ENCODE assay signal across 21 cellular contexts in genomic region chr17:83129676-83130075, GRCh38. TPM values are rescaled to one million over a fixed set of nuclear protein-coding genes. Genes with fewer than 3 reads are reported as not detected.
DNase-seq lines count a peak whose midpoint lies in the region; ATAC-seq and TF ChIP-seq lines count a peak whose summit lies in the region.
"Had no signal": no experiment of that assay in that cellular context is flagged by ENCODE, and none has a peak within 500 bp of the region (broad histone marks: within the 10 kb centered on the region; RNA-seq: fewer than 3 reads in every experiment).

No MANE protein-coding gene starts in this region.

- TF ChIP-seq EP300 in suprapubic skin (IDR thresholded peaks at IDR 0.05), result no peak

- H3K4me2 ChIP-seq in neuronal stem cell (ENCODE audit: insufficient read depth, low read length, poor library complexity, severe bottlenecking), result no peak overlapping the region
- H3K4me2 ChIP-seq: KMS-11, PC-9 had no signal

- peak overlapping the region; percentile 29 for H3K27ac Mint-ChIP-seq in neural crest cell (ENCODE audit: unreplicated experiment)

- no peak overlapping the region for H3K9ac ChIP-seq in neuronal stem cell (ENCODE audit: low read depth, low read length, poor library complexity)
- H3K9ac ChIP-seq: KMS-11 had no signal

- no peaks in the 10 kb centered on the region for H3K4me1 Mint-ChIP-seq in neural crest cell

- peaks cover 11% of the 10 kb centered on the region for H3K27me3 Mint-ChIP-seq in neural crest cell (ENCODE audit: low read depth)

- no peaks in the 10 kb centered on the region for H3K36me3 Mint-ChIP-seq in neural crest cell (ENCODE audit: low read depth)

- H2BK12ac ChIP-seq in neuronal stem cell (ENCODE audit: low read length), result no peak overlapping the region

- H4K91ac ChIP-seq in neuronal stem cell (ENCODE audit: low read depth, low read length, poor library complexity), result no peak overlapping the region

- H3K14ac ChIP-seq in neuronal stem cell (ENCODE audit: low read length), result no peak overlapping the region

- H4K8ac ChIP-seq in neuronal stem cell (ENCODE audit: low read depth, low read length), result no peak overlapping the region

- H2BK120ac ChIP-seq in neuronal stem cell (ENCODE audit: low read depth, low read length), result no peak overlapping the region

- ATAC-seq in Right ventricle myocardium superior (ENCODE audit: poor library complexity) (no peak), GM21447 (IDR thresholded peaks at IDR 0.05; ENCODE audit: unreplicated experiment) (no peak)

- H3K4me3 ChIP-seq in right atrium auricular region (no peak overlapping the region), coronary artery (no peak overlapping the region), suprapubic skin (no peak overlapping the region), neuronal stem cell (ENCODE audit: low read length in 2 of 2) (peak overlapping the region in 1 of 2 donors; percentile 48)
- H3K4me3 ChIP-seq: PC-9 had no signal

- DNase-seq in Right ventricle myocardium superior (peak; percentile 12), right atrium auricular region (ENCODE audit: low spot score) (no peak), coronary artery (ENCODE audit: low spot score) (peak; percentile 66), neural crest cell (ENCODE audit: low read depth, low spot score) (no peak), suprapubic skin (ENCODE audit: low spot score in 2 of 2) (peak; percentile 43 to 50), HEK293T (ENCODE audit: extremely low spot score) (no peak), neuronal stem cell (ENCODE audit: low spot score) (no peak)
- DNase-seq: Calu3, DMS79 treated with DMSO at 0.1 percent for 48 hours, GF-D8, GOT3, HCEC 1CT, MM.1S, NCI-H2029 treated with DMSO at 0.1 percent for 48 hours, NCI-H2227 treated with DMSO at 0.1 percent for 48 hours, NCI-H526 treated with DMSO at 0.1 percent for 48 hours, PC-9, RPMI8226, SHP77 treated with DMSO at 0.1 percent for 48 hours had no signal

- H2AFZ ChIP-seq in neuronal stem cell (ENCODE audit: low read length), result no peak overlapping the region
- H2AFZ ChIP-seq: PC-9 had no signal

- H3K4ac ChIP-seq in neuronal stem cell (ENCODE audit: low read length), result no peak overlapping the region

- TF ChIP-seq CTCF in right atrium auricular region (IDR thresholded peaks at IDR 0.05), result no peak
- no peak for TF ChIP-seq CTCF in coronary artery (IDR thresholded peaks at IDR 0.05)
- TF ChIP-seq CTCF in neural crest cell (conservative IDR thresholded peaks at IDR 0.05), result no peak
- no peak for TF ChIP-seq CTCF in suprapubic skin (IDR thresholded peaks at IDR 0.05)

- POLR2A ChIA-PET in HEK293T (lab: Yijun Ruan, JAX), result no interaction called here

- intact Hi-C loops in Right ventricle myocardium superior (cut with DNase I), result no loop called here

- H3K4me3 Mint-ChIP-seq in neural crest cell, result no peak overlapping the region

- H2AK5ac ChIP-seq in neuronal stem cell (ENCODE audit: low read depth, low read length), result no peak overlapping the region

- H3K27ac ChIP-seq in right atrium auricular region, result no peak overlapping the region
- no peak overlapping the region for H3K27ac ChIP-seq in coronary artery
- H3K27ac ChIP-seq in suprapubic skin, result no peak overlapping the region
- H3K27ac ChIP-seq in neuronal stem cell (replicated peaks; ENCODE audit: low read length), result no peak overlapping the region
- H3K27ac ChIP-seq: KMS-11, PC-9 had no signal

- TF ChIP-seq POLR2A in suprapubic skin (IDR thresholded peaks at IDR 0.05), result no peak

- H3K79me1 ChIP-seq in neuronal stem cell (ENCODE audit: low read depth, low read length), result no peaks in the 10 kb centered on the region

- H3K9me3 ChIP-seq in right atrium auricular region (no peaks in the 10 kb centered on the region), suprapubic skin (no peaks in the 10 kb centered on the region), neuronal stem cell (replicated peaks in 1 of 2; ENCODE audit: control insufficient read depth in 2 of 2, insufficient read depth in 1 of 2, low read depth in 1 of 2, low read length in 2 of 2) (peaks cover 0 to 8% of the 10 kb centered on the region in 2 donors)

- H3K27me3 ChIP-seq in right atrium auricular region (no peaks in the 10 kb centered on the region), suprapubic skin (peaks cover 11% of the 10 kb centered on the region), neuronal stem cell (ENCODE audit: control insufficient read depth in 3 of 3, insufficient read depth in 3 of 3, low read depth in 1 of 3, low read length in 3 of 3) (peaks cover 0 to 22% (median 0%) of the 10 kb centered on the region in 3 experiments)

- 94% methylated on average over 12 of the region's 12 CpGs for WGBS in suprapubic skin
- WGBS in neuronal stem cell (ENCODE audit: extremely low coverage in 2 of 2, insufficient read length in 2 of 2, insufficient replicate concordance in 1 of 2), 2 donors, result no CpG with 5 or more reads among the region's 12 CpGs

- H3K36me3 ChIP-seq in right atrium auricular region (no peaks in the 10 kb centered on the region), suprapubic skin (no peaks in the 10 kb centered on the region), neuronal stem cell (replicated peaks in 1 of 2; ENCODE audit: control insufficient read depth in 2 of 2, insufficient read depth in 2 of 2, low read length in 2 of 2) (no peaks in the 10 kb centered on the region)

- H2BK5ac ChIP-seq in neuronal stem cell (ENCODE audit: low read length), result no peak overlapping the region

- H3K4me1 ChIP-seq in right atrium auricular region (peaks cover 0 to 10% of the 10 kb centered on the region in 2 donors), suprapubic skin (peaks cover 18% of the 10 kb centered on the region), neuronal stem cell (ENCODE audit: control insufficient read depth in 2 of 2, insufficient read depth in 1 of 2, low read depth in 1 of 2, low read length in 2 of 2) (no peaks in the 10 kb centered on the region)

- H3K18ac ChIP-seq in neuronal stem cell (ENCODE audit: low read length), result no peak overlapping the region

- no peak overlapping the region for H2BK15ac ChIP-seq in neuronal stem cell (ENCODE audit: low read length)

- H3K9me3 Mint-ChIP-seq in neural crest cell, result no peaks in the 10 kb centered on the region

- CTCF ChIA-PET in HEK293T (lab: Yijun Ruan, JAX), result no interaction called here

- H3K23ac ChIP-seq in neuronal stem cell (ENCODE audit: low read depth, low read length, poor library complexity), result no peak overlapping the region

TF ChIP-seq in HEK293T, 16 proteins besides CTCF, POLR2A, EP300 and RAD21:
- TF ChIP-seq SP1 (IDR thresholded peaks at IDR 0.05) (no peak), PKNOX1 (IDR thresholded peaks at IDR 0.05) (no peak), FOXA1 (IDR thresholded peaks at IDR 0.05) (no peak), CTBP1 (IDR thresholded peaks at IDR 0.05; ENCODE audit: borderline replicate concordance) (no peak), ARNT (IDR thresholded peaks at IDR 0.05) (no peak), FOXM1 (IDR thresholded peaks at IDR 0.05; ENCODE audit: borderline replicate concordance) (no peak), ELF4 (IDR thresholded peaks at IDR 0.05) (no peak), SUZ12 (IDR thresholded peaks at IDR 0.05) (no peak), BHLHE40 (IDR thresholded peaks at IDR 0.05; ENCODE audit: borderline replicate concordance) (no peak), LEF1 (IDR thresholded peaks at IDR 0.05; ENCODE audit: borderline replicate concordance) (no peak), ZNF384 (IDR thresholded peaks at IDR 0.05) (no peak), HDGF (IDR thresholded peaks at IDR 0.05; ENCODE audit: borderline replicate concordance) (no peak), L3MBTL2 (conservative IDR thresholded peaks at IDR 0.05) (no peak), NFRKB (IDR thresholded peaks at IDR 0.05) (no peak), TARDBP (IDR thresholded peaks at IDR 0.05) (no peak), FOXK2 (IDR thresholded peaks at IDR 0.05) (no peak)

RNA-seq across cellular contexts. Expression of gene METRNL, which starts 50.3 kb away (rescaled TPM):
- 70.3 TPM for total RNA-seq in Right ventricle myocardium superior
- total RNA-seq in right atrium auricular region, result 100 to 1,000 TPM in 1 of 2 donors, 10 to 100 TPM in 1; 62.9 to 104 TPM
- 14.7 and 18.2 TPM in 2 replicates for total RNA-seq in neural crest cell
- total RNA-seq in suprapubic skin, result 100 to 1,000 TPM in 3 of 4 donors, 10 to 100 TPM in 1; 59.1 to 222 (median 155) TPM
- 12.8 TPM for polyA plus RNA-seq in neuronal stem cell (2013, experiment 1 of 2)
- polyA plus RNA-seq in neuronal stem cell (2013, experiment 2 of 2), result 14.7 TPM

Comparison
In these comparisons a context has a peak if more than half of its experiments do, and no peak if none do; other contexts are left out.
1. DNase-seq: peak in Right ventricle myocardium superior (single experiment), coronary artery (single experiment) and suprapubic skin (2 of 2); none in right atrium auricular region (single experiment), neural crest cell (single experiment), HEK293T (single experiment) and neuronal stem cell (single experiment).